1 cellular context compared by ENCODE assay signal in the genomic region with DNA sequence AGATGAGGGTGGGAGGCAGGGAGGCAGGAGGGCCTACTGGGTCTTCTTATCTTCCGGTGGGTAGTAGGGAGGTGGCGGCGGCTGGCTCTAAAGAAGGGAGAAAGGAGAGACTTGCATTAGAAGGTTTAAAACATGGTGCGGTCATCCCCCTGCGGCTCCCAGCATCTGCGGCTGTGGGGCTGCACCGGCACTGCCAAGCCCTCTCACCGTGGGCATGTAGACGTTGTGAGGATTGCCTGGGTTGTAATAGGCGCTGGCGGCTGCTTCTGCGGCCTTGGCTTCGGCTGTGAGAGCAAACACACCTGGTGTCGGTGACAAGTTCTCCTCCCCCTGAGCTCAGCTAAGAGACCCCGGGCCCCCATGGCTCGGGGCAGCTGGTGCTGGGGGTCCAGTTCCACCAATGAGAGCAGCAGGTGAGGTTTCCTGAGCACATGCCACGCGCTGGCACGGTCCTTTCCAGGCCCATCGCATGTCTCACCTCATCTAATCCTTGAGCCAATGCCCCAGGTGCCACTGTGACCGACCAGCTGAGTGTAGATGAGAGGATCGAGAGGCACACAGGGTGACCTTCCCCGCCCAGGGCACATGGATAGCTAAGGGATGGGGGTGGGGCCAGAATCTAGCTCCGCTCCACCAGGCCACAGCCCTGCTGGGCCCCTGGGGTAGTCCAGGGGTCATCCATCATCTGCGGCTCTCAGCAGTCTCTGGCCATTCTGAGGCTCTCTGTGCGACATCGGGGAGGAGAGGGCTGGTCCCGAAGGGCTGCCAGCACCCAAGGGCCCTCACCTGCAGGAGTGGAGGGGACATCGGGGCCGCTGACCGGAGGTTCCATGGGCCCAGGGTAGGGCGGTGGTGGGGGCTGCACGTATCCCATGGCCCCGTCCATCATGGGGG.
TF ChIP-seq lines count a peak whose summit lies in the region.

No MANE protein-coding gene starts in this region.

TF ChIP-seq in K562, 482 proteins besides CTCF, POLR2A, EP300 and RAD21:
- TF ChIP-seq POLR2G (IDR thresholded peaks at IDR 0.05; ENCODE audit: low read depth, low read length) (peak; percentile 60), MYBL2 (IDR thresholded peaks at IDR 0.05; ENCODE audit: low read depth) (no peak), MYBL2 (CRISPR knock-in tag; IDR thresholded peaks at IDR 0.05; ENCODE audit: borderline replicate concordance) (no peak)
